In the genomic region with DNA sequence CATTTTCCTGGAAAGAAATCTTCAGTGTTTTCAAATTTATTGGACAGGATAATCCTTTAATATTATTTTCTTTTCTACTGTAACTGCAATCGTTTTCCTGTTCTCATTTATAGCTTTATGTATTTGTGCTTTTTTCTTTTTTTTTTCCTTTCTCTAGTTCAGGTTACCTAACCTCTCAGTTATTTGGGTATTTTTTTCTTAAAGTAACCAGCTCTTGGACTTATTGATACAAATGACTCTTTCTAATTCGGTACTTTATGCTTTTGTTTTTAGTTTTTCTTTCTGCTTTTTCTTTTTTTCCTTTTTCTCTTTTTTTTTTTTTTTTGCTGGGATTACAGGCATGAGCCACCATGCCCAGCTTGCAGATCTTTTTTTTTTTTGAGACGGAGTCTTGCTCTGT, we compare ENCODE assay signal across 1 cellular context.
TF ChIP-seq lines count a peak whose summit lies in the region.

No MANE protein-coding gene starts in this region.

TF ChIP-seq in K562, 482 proteins besides CTCF, POLR2A, EP300 and RAD21 (continued from another document):
- TF ChIP-seq, protein P1, sequence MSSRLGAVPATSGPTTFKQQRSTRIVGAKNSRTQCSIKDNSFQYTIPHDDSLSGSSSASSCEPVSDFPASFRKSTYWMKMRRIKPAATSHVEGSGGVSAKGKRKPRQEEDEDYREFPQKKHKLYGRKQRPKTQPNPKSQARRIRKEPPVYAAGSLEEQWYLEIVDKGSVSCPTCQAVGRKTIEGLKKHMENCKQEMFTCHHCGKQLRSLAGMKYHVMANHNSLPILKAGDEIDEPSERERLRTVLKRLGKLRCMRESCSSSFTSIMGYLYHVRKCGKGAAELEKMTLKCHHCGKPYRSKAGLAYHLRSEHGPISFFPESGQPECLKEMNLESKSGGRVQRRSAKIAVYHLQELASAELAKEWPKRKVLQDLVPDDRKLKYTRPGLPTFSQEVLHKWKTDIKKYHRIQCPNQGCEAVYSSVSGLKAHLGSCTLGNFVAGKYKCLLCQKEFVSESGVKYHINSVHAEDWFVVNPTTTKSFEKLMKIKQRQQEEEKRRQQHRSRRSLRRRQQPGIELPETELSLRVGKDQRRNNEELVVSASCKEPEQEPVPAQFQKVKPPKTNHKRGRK (tag; IDR thresholded peaks at IDR 0.05): 0 out of 2 replicates have a peak, but pooled peaks have one; percentile 35
